In genomic region chr7:25820432-25821040, GRCh38 we compare ENCODE assay signal across 8 cellular contexts.
DNase-seq lines count a peak whose midpoint lies in the region; ATAC-seq and TF ChIP-seq lines count a peak whose summit lies in the region.
"Had no signal": no experiment of that assay in that cellular context is flagged by ENCODE, and none has a peak within 500 bp of the region (broad histone marks: within the 10 kb centered on the region; RNA-seq: fewer than 3 reads in every experiment).

No MANE protein-coding gene starts in this region.

- TF ChIP-seq CTCF in ascending aorta (IDR thresholded peaks at IDR 0.05), result peak in 2 of 3 experiments; percentile 17 to 30
- peak; percentile 65 for TF ChIP-seq CTCF in neural crest cell (conservative IDR thresholded peaks at IDR 0.05)

- no peaks in the 10 kb centered on the region for H3K4me1 ChIP-seq in ascending aorta

- H3K9me3 Mint-ChIP-seq in neural crest cell, result peaks cover 7% of the 10 kb centered on the region

- H3K9me3 ChIP-seq in ascending aorta, result no peaks in the 10 kb centered on the region

- no peak overlapping the region for H3K4me3 Mint-ChIP-seq in neural crest cell

- DNase-seq in ELR (ENCODE audit: low read depth) (peak; percentile 45), ascending aorta (ENCODE audit: low spot score in 2 of 2) (no peak), neural crest cell (ENCODE audit: low read depth, low spot score) (no peak), HuH-7.5 (ENCODE audit: low spot score) (no peak), KBM-7 (no peak)
- DNase-seq: T-helper 2 cell had no signal

- no peaks in the 10 kb centered on the region for H3K36me3 Mint-ChIP-seq in neural crest cell (ENCODE audit: low read depth)

- intact Hi-C loops in ascending aorta (cut with DNase I), result no loop called here

- in situ Hi-C loops in KBM-7 (cut with MboI; ENCODE audit: low pct_unique_long_range_greater_than_20kb, low sequenced_read_pairs), result no loop called here

- peaks cover 27% of the 10 kb centered on the region for H3K4me1 Mint-ChIP-seq in neural crest cell

- no peak overlapping the region for H3K27ac ChIP-seq in ascending aorta

- no peaks in the 10 kb centered on the region for H3K36me3 ChIP-seq in ascending aorta

- H3K27me3 Mint-ChIP-seq in neural crest cell (ENCODE audit: low read depth), result no peaks in the 10 kb centered on the region

- no peak overlapping the region for H3K4me3 ChIP-seq in ascending aorta

- H3K27ac Mint-ChIP-seq in neural crest cell (ENCODE audit: unreplicated experiment), result no peak overlapping the region

- ATAC-seq in HG03432 (IDR thresholded peaks at IDR 0.05; ENCODE audit: unreplicated experiment) (peak; percentile 42), GM21825 (IDR thresholded peaks at IDR 0.05; ENCODE audit: unreplicated experiment) (no peak)

- no peaks in the 10 kb centered on the region for H3K27me3 ChIP-seq in ascending aorta
